Comparison of ENCODE assay signal across 9 cellular contexts in genomic region chr17:74566132-74566753, GRCh38. TPM values are rescaled to one million over a fixed set of nuclear protein-coding genes. Genes with fewer than 3 reads are reported as not detected.
DNase-seq lines count a peak whose midpoint lies in the region; ATAC-seq and TF ChIP-seq lines count a peak whose summit lies in the region.
"Had no signal": no experiment of that assay in that cellular context is flagged by ENCODE, and none has a peak within 500 bp of the region (broad histone marks: within the 10 kb centered on the region; RNA-seq: fewer than 3 reads in every experiment).

No MANE protein-coding gene starts in this region.

- H3K79me2 ChIP-seq in GM23248 (ENCODE audit: insufficient read depth) = no peaks in the 10 kb centered on the region

- H3K4me1 Mint-ChIP-seq in CD14-positive monocyte (peaks cover 64% of the 10 kb centered on the region), nephron progenitor cell (no peaks in the 10 kb centered on the region)

- ATAC-seq in GM18873 (IDR thresholded peaks at IDR 0.05; ENCODE audit: low FRiP score, unreplicated experiment) = no peak

- DNase-seq in CD14-positive monocyte (ENCODE audit: low spot score) (no peak), GM23248 (peak; percentile 67), RWPE1 (ENCODE audit: low spot score) (peak; percentile 31), dermis blood vessel endothelial cell (peak; percentile 42), nephron progenitor cell (peak; percentile 59), DMS153 (lab: John Stamatoyannopoulos, UW) (no peak)
- DNase-seq in effector memory CD4-positive, alpha-beta T cell = no peak

- H3K9me3 ChIP-seq in GM23248 (ENCODE audit: low read depth) = no peaks in the 10 kb centered on the region
- H3K9me3 ChIP-seq in effector memory CD4-positive, alpha-beta T cell (ENCODE audit: control insufficient read depth, low read length) = no peaks in the 10 kb centered on the region

- no peaks in the 10 kb centered on the region for H3K9me2 ChIP-seq in GM23248 (ENCODE audit: insufficient read depth)

- H3K36me3 Mint-ChIP-seq in CD14-positive monocyte (peaks cover 10 to 30% of the 10 kb centered on the region in 2 donors), nephron progenitor cell (ENCODE audit: low read depth) (no peaks in the 10 kb centered on the region)

- peak; percentile 82 for TF ChIP-seq CTCF in CD14-positive monocyte (IDR thresholded peaks at IDR 0.05)
- TF ChIP-seq CTCF in RWPE1 (conservative IDR thresholded peaks at IDR 0.05; ENCODE audit: low read depth) = peak; percentile 78
- peak; percentile 62 for TF ChIP-seq CTCF in nephron progenitor cell (IDR thresholded peaks at IDR 0.05)

- peaks cover 3 to 9% (median 4%) of the 10 kb centered on the region in 3 donors for H3K27me3 Mint-ChIP-seq in CD14-positive monocyte (ENCODE audit: low read depth in 3 of 3)
- peaks cover 38% of the 10 kb centered on the region for H3K27me3 Mint-ChIP-seq in nephron progenitor cell (ENCODE audit: low read depth, poor library complexity)

- H3F3A ChIP-seq in GM23248 (ENCODE audit: insufficient read depth) = peaks cover 4% of the 10 kb centered on the region; the same call in 1 of the 2 replicates

- no peaks in the 10 kb centered on the region for H4K20me1 ChIP-seq in GM23248 (ENCODE audit: insufficient read depth)

- no peak overlapping the region for H3K4me3 ChIP-seq in GM23248
- no peak overlapping the region for H3K4me3 ChIP-seq in effector memory CD4-positive, alpha-beta T cell (ENCODE audit: insufficient read depth, low read depth, low read length, poor library complexity, severe bottlenecking)

- H2AFZ ChIP-seq in GM23248 = no peak overlapping the region

- intact Hi-C loops in CD14-positive monocyte (cut with micrococcal nuclease) = loop anchor here in 1 of 2 donors (5.0 to 10.0 kb wide), 2 partner anchors 81 to 169 kb away; partner anchors contain the start of gene RAB37

- in situ Hi-C loops in GM23248 (cut with MboI) = no loop called here

- no peak overlapping the region for H3K4me2 ChIP-seq in GM23248 (ENCODE audit: unreplicated experiment)

- peaks cover 13% of the 10 kb centered on the region for H3K27me3 ChIP-seq in GM23248 (replicated peaks; ENCODE audit: insufficient read depth)
- peaks cover 4% of the 10 kb centered on the region for H3K27me3 ChIP-seq in effector memory CD4-positive, alpha-beta T cell (replicated peaks; ENCODE audit: control insufficient read depth, insufficient read depth, low read length, poor library complexity, severe bottlenecking)

- CTCF ChIA-PET in RWPE1 (lab: Yijun Ruan, JAX) = interaction anchor here (0.6 to 1.6 kb wide), 13 partner anchors 8 to 179 kb away, joined by 3 to 9 read pairs (median 5); partner anchors contain the start of gene CD300C

- peak overlapping the region; percentile 14 to 95 (median 86) for H3K27ac Mint-ChIP-seq in CD14-positive monocyte
- no peak overlapping the region for H3K27ac Mint-ChIP-seq in nephron progenitor cell

- POLR2A ChIA-PET in RWPE1 (lab: Yijun Ruan, JAX; ENCODE audit: low non-redundant PET) = no interaction called here

- peak overlapping the region; percentile 73 to 91 for H3K4me3 Mint-ChIP-seq in CD14-positive monocyte
- no peak overlapping the region for H3K4me3 Mint-ChIP-seq in nephron progenitor cell

- H3K36me3 ChIP-seq in GM23248 (ENCODE audit: low read depth) = no peaks in the 10 kb centered on the region
- no peaks in the 10 kb centered on the region for H3K36me3 ChIP-seq in effector memory CD4-positive, alpha-beta T cell (ENCODE audit: control insufficient read depth, insufficient read depth, low read length)

- no peak overlapping the region for H3K9ac ChIP-seq in GM23248

- H3K27ac ChIP-seq in GM23248 (no peak overlapping the region), RWPE1 (peak overlapping the region; percentile 25)
- H3K27ac ChIP-seq in effector memory CD4-positive, alpha-beta T cell (ENCODE audit: insufficient read depth, low read length, poor library complexity, severe bottlenecking) = no peak overlapping the region

- 23 to 27% methylated on average over 9 of the region's 9 CpGs for WGBS in GM23248 (ENCODE audit: low coverage in 1 of 2, low lambda C conversion rate in 2 of 2, missing lambda C conversion rate in 2 of 2), 2 experiments

- peaks cover 5% of the 10 kb centered on the region for H3K4me1 ChIP-seq in GM23248 (ENCODE audit: insufficient read depth)
- H3K4me1 ChIP-seq in effector memory CD4-positive, alpha-beta T cell (ENCODE audit: control insufficient read depth, insufficient read depth, low read length, poor library complexity, severe bottlenecking) = no peaks in the 10 kb centered on the region

- H3K9me3 Mint-ChIP-seq in CD14-positive monocyte (peaks cover 0 to 3% (median 0%) of the 10 kb centered on the region in 7 donors), nephron progenitor cell (no peaks in the 10 kb centered on the region)

RNA-seq across cellular contexts. Expression of gene CD300H, which starts 1.1 kb away (rescaled TPM):
- polyA plus RNA-seq in CD14-positive monocyte (100 to 1,000 TPM in 1 of 2 donors, 10 to 100 TPM in 1; 84.7 to 148 TPM), GM23248 (2016; fragmentation: Nextera tagmentation; extraction: Ambion mirVana) (not detected in 2 replicates)
- not detected in 2 replicates for total RNA-seq in GM23248 (2014; rRNA removed; shearing (Covaris generic))
- total RNA-seq in dermis blood vessel endothelial cell = not detected in 2 replicates
- total RNA-seq: glomerular endothelial cell had no signal

RNA-seq across cellular contexts. Expression of gene CD300C, which starts 20.3 kb away (rescaled TPM):
- 100 to 1,000 TPM in 1 of 2 donors, 10 to 100 TPM in 1; 93.1 to 141 TPM for polyA plus RNA-seq in CD14-positive monocyte
- total RNA-seq in GM23248 (2014; rRNA removed; shearing (Covaris generic)) = 0.76 and 1.0 TPM in 2 replicates
- 1.4 TPM in 2 replicates for polyA plus RNA-seq in GM23248 (2016; fragmentation: Nextera tagmentation; extraction: Ambion mirVana)
- total RNA-seq in dermis blood vessel endothelial cell = not detected in 2 replicates
- total RNA-seq: glomerular endothelial cell had no signal

RNA-seq across cellular contexts. Expression of gene CD300LD, which starts 25.8 kb away (rescaled TPM):
- polyA plus RNA-seq in CD14-positive monocyte (under 1 TPM; 0.41 to 0.50 TPM), GM23248 (2016; fragmentation: Nextera tagmentation; extraction: Ambion mirVana) (not detected in 2 replicates)
- total RNA-seq in GM23248 (2014; rRNA removed; shearing (Covaris generic)) = not detected in 2 replicates
- total RNA-seq in dermis blood vessel endothelial cell = not detected in 2 replicates
- total RNA-seq: glomerular endothelial cell had no signal

RNA-seq across cellular contexts. Expression of gene CD300LB, which starts 35.0 kb away (rescaled TPM):
- 100 to 1,000 TPM in 1 of 2 donors, 10 to 100 TPM in 1; 88.0 to 102 TPM for polyA plus RNA-seq in CD14-positive monocyte
- total RNA-seq in GM23248 (2014; rRNA removed; shearing (Covaris generic)) = not detected in 2 replicates
- polyA plus RNA-seq in GM23248 (2016; fragmentation: Nextera tagmentation; extraction: Ambion mirVana) = not detected in 2 replicates
- not detected in 2 replicates for total RNA-seq in dermis blood vessel endothelial cell
- total RNA-seq: glomerular endothelial cell had no signal

RNA-seq across cellular contexts. Expression of gene CD300E, which starts 57.3 kb away (rescaled TPM):
- polyA plus RNA-seq in CD14-positive monocyte = 100 to 1,000 TPM in 1 of 2 donors, 10 to 100 TPM in 1; 65.0 to 122 TPM
- not detected in 2 replicates for total RNA-seq in GM23248 (2014; rRNA removed; shearing (Covaris generic))
- polyA plus RNA-seq in GM23248 (2016; fragmentation: Nextera tagmentation; extraction: Ambion mirVana) = not detected in 2 replicates
- total RNA-seq in dermis blood vessel endothelial cell = not detected in 2 replicates
- total RNA-seq: glomerular endothelial cell had no signal

Comparison
In these comparisons a context has a peak if more than half of its experiments do, and no peak if none do; other contexts are left out.
1. DNase-seq: peak in GM23248 (single experiment), RWPE1 (single experiment), dermis blood vessel endothelial cell (single experiment) and nephron progenitor cell (single experiment); none in CD14-positive monocyte (single experiment), DMS153 (single experiment) and effector memory CD4-positive, alpha-beta T cell (0 of 3).
2. Peak in every context shown above with its lines, with median percentiles within 50 percentile points of each other: CTCF ChIP-seq.